8 cellular contexts compared by ENCODE assay signal in the genomic region with DNA sequence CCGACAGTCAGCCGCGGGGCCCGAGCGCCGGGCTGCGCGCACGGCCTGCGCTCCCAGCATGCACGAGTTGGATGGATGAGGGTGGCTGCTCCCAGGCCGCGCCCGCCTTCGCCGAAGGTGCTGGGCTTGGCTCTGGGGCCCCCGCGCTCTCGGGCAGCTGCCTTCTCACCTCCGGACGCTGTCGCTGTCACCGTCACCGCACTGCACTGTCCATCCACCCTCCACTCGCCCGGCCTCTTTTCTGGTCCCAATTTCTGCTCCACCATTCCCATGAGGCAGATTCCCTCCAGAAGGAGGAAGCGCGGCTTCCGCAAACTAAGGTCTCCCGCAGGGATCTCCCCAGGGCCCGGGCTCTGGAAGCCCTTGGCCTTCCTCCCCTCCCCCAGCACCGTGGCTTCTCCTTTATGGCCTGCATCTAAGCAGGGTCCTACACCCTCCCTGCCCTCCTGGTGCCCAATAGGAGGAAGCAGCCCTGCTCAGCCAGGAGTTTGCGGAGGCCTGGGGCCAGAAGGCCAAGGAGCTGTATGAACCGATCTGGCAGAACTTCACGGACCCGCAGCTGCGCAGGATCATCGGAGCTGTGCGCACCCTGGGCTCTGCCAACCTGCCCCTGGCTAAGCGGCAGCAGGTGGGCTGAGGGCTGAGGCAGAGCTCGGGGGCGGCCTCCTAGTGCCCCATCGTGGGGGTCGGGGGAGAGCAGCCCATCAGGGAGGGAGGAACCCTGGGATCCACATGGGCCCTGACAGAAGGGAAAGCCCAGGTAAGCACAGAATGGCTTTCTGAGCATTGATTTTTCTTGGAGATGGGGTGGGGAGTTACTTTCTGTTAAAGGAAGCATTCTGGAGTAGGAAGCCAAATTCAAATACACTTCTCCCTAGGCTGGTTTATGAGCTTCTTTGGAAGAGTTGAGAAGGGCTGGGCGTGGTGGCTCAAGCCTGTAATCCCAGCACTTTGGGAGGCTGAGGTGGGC. TPM values are rescaled to one million over a fixed set of nuclear protein-coding genes. Genes with fewer than 3 reads are reported as not detected.
DNase-seq lines count a peak whose midpoint lies in the region; ATAC-seq and TF ChIP-seq lines count a peak whose summit lies in the region.

No MANE protein-coding gene starts in this region.

- H3K4me3 Mint-ChIP-seq in natural killer cell = peak overlapping the region; percentile 79

- TF ChIP-seq CTCF in coronary artery (IDR thresholded peaks at IDR 0.05) = no peak
- no peak for TF ChIP-seq CTCF in natural killer cell (IDR thresholded peaks at IDR 0.05)

- intact Hi-C loops in natural killer cell (cut with micrococcal nuclease) = no loop called here

- H3K4me3 ChIP-seq in coronary artery = peak overlapping the region; percentile 72

- H3K27ac ChIP-seq in coronary artery = no peak overlapping the region

- ATAC-seq in natural killer cell (no peak), HG03135 (IDR thresholded peaks at IDR 0.05; ENCODE audit: unreplicated experiment) (no peak)
- ATAC-seq in activated CD4-positive, CD25-positive, alpha-beta regulatory T cell treated with anti-CD3 and anti-CD28 coated beads, Interleukin-2, amount 50 U/mL, for 24 hours = no peak

- H3K36me3 Mint-ChIP-seq in natural killer cell = no peaks in the 10 kb centered on the region

- no peak overlapping the region for H3K27ac Mint-ChIP-seq in natural killer cell

- no peaks in the 10 kb centered on the region for H3K9me3 Mint-ChIP-seq in natural killer cell

- DNase-seq in NCI-H2107 treated with DMSO at 0.1 percent for 48 hours (lab: John Stamatoyannopoulos, UW; ENCODE audit: unreplicated experiment) = peak; percentile 18
- DNase-seq in NCI-H2107 (lab: John Stamatoyannopoulos, UW) = no peak
- DNase-seq in NCI-H510A treated with DMSO at 0.1 percent for 48 hours (lab: John Stamatoyannopoulos, UW) = peak; percentile 70
- DNase-seq in coronary artery (ENCODE audit: low spot score) = no peak
- DNase-seq in natural killer cell = no peak
- DNase-seq in AG08395 (ENCODE audit: low spot score) = no peak

- peaks cover 18 to 28% of the 10 kb centered on the region in 2 donors for H3K27me3 Mint-ChIP-seq in natural killer cell (ENCODE audit: low read depth in 2 of 2)

- H3K4me1 Mint-ChIP-seq in natural killer cell = peaks cover 0 to 13% of the 10 kb centered on the region in 2 donors

RNA-seq across cellular contexts. Expression of a gene that starts 0.9 kb away (rescaled TPM):
- 1 to 10 TPM in 2 of 3 donors, under 1 TPM in 1; 0.86 to 1.2 (median 1.0) TPM for total RNA-seq in natural killer cell

RNA-seq across cellular contexts. Expression of a gene that starts 31.6 kb away (rescaled TPM):
- 10 to 100 TPM; 16.3 to 19.3 (median 19.2) TPM for total RNA-seq in natural killer cell

RNA-seq across cellular contexts. Expression of a gene that starts 45.4 kb away (rescaled TPM):
- not detected for total RNA-seq in natural killer cell

Comparison
In these comparisons a context has a peak if more than half of its experiments do, and no peak if none do; other contexts are left out.
1. DNase-seq: peak in NCI-H2107 treated with DMSO at 0.1 percent for 48 hours (single experiment) and NCI-H510A treated with DMSO at 0.1 percent for 48 hours (single experiment); none in NCI-H2107 (single experiment), coronary artery (single experiment), natural killer cell (single experiment) and AG08395 (single experiment).